Comparison of ENCODE assay signal across 17 cellular contexts in the genomic region with DNA sequence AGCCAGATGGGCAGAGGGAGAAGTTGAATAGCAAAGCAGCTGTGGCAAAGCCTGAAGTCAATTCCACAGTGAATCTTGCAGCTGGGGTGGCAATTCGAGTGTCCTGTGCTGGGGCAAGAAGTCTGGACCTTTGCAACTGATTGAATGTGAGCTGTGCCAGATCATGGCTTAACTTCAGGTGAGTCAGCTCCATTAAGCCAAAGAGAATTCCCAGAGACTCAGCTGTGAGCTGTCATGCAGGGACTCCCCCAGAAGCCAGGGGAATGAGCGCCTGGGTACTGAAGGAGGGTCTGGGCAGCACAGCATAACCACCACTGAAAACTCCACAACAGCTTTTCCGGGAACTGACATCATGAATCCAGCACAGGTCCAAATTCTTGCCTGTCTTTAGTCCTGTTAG.
"Had no signal": no experiment of that assay in that cellular context is flagged by ENCODE, and none has a peak within 500 bp of the region (broad histone marks: within the 10 kb centered on the region; RNA-seq: fewer than 3 reads in every experiment).

No MANE protein-coding gene starts in this region.

- ATAC-seq: activated CD4-positive, alpha-beta T cell treated with anti-CD3 and anti-CD28 coated beads for 36 hours; mucosa of descending colon; naive thymus-derived CD4-positive, alpha-beta T cell; stimulated activated memory B cell treated with anti-CD40 and anti-IgM and Interleukin-4, amounts not matched to agents 10 μg/mL and 1 μg/mL and 100 μg/mL, for 72 hours had no signal

- H2AFZ ChIP-seq: parathyroid adenoma had no signal

- H3K36me3 ChIP-seq: esophagus squamous epithelium, tibial artery had no signal

- H3K9me3 ChIP-seq: esophagus squamous epithelium, mucosa of descending colon, tibial artery had no signal

- DNase-seq: activated CD4-positive, alpha-beta memory T cell treated with anti-CD3 and anti-CD28 coated beads, Interleukin-2, amount 10 ng/mL, durations not matched to agents 7 days and 5 days; activated CD4-positive, alpha-beta T cell treated with anti-CD3 and anti-CD28 coated beads for 36 hours; activated effector memory CD4-positive, alpha-beta T cell treated with Interleukin-2 at 50 U/mL for 16 hours; activated T-cell treated with anti-CD3 and anti-CD28 coated beads, Interleukin-2, amount 50 U/mL, for 24 hours; amygdala; cortex of kidney; effector CD4-positive, alpha-beta T cell; esophagus squamous epithelium; foreskin melanocyte; mucosa of descending colon; naive thymus-derived CD4-positive, alpha-beta T cell; stimulated activated CD4-positive, alpha-beta T cell treated with anti-CD3 and anti-CD28 coated beads, Interleukin-12 subunit alpha, Interleukin-12 subunit beta, amount 100 ng/mL, for 4 hours; stimulated activated CD4-positive, alpha-beta T cell treated with anti-CD3 and anti-CD28 coated beads, Interleukin-2, amount 100 ng/mL, for 24 hours; tibial artery had no signal

- H3K4me3 ChIP-seq: esophagus squamous epithelium, mucosa of descending colon, tibial artery had no signal

- H3K4me1 ChIP-seq: esophagus squamous epithelium, parathyroid adenoma, tibial artery had no signal

- H3K27me3 ChIP-seq: esophagus squamous epithelium, tibial artery had no signal

- H3K79me2 ChIP-seq: parathyroid adenoma had no signal

- H3K27ac ChIP-seq: esophagus squamous epithelium, parathyroid adenoma, tibial artery, VCaP had no signal

- H3K9ac ChIP-seq: parathyroid adenoma had no signal
